ENCODE assay signal across 6 cellular contexts in the genomic region with DNA sequence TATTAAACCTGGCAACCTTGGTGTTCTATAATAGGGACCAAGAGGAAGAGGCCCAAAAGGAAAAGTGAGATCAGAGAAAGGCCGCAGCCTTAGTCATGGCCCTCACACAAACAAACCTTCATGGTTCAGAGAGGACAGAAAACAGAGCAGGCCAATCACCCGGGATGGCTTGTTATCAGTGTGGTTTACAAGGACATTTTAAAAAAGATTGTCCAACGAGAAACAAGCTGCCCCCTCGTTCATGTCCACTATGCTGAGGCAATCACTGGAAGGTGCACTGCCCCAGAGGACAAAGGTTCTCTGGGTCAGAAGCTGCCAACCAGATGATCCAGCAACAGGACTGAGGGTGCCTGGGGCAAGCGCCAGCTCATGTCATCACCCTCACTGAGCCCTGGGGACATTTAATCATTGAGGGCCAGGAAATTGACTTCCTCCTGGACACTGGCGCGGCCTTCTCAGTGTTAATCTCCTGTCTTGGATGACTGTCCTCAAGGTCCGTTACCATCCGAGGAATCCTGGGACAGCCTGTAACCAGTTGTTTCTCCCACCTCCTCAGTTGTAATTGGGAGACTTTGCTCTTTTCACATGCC. TPM values are rescaled to one million over a fixed set of nuclear protein-coding genes. Genes with fewer than 3 reads are reported as not detected.
"Had no signal": no experiment of that assay in that cellular context is flagged by ENCODE, and none has a peak within 500 bp of the region (broad histone marks: within the 10 kb centered on the region; RNA-seq: fewer than 3 reads in every experiment).

No MANE protein-coding gene starts in this region.

RNA-seq across cellular contexts. Expression of a gene that starts 42.4 kb away (rescaled TPM):
- total RNA-seq: activated CD4-positive, alpha-beta memory T cell treated with anti-CD3 and anti-CD28 coated beads for 36 hours; activated CD8-positive, alpha-beta memory T cell treated with anti-CD3 and anti-CD28 coated beads for 36 hours; activated naive CD8-positive, alpha-beta T cell treated with anti-CD3 and anti-CD28 coated beads for 36 hours; activated T-helper 1 cell treated with anti-CD3 and anti-CD28 coated beads, Interleukin-12 subunit alpha, Interleukin-12 subunit beta, Interleukin-2, Interleukin-4 antibody, amounts not matched to agents 30 ng/mL and 10 ng/mL and 1 ng/mL, durations not matched to agents 14 hours and 24 hours and 36 hours; dermis microvascular lymphatic vessel endothelial cell; foreskin keratinocyte had no signal
- polyA plus RNA-seq: foreskin keratinocyte had no signal
